In genomic region chr2:231452799-231453508, GRCh38 we compare ENCODE assay signal across 9 cellular contexts. TPM values are rescaled to one million over a fixed set of nuclear protein-coding genes. Genes with fewer than 3 reads are reported as not detected.
DNase-seq lines count a peak whose midpoint lies in the region; ATAC-seq and TF ChIP-seq lines count a peak whose summit lies in the region.
"Had no signal": no experiment of that assay in that cellular context is flagged by ENCODE, and none has a peak within 500 bp of the region (broad histone marks: within the 10 kb centered on the region; RNA-seq: fewer than 3 reads in every experiment).

No MANE protein-coding gene starts in this region.

- H3K27ac ChIP-seq in RWPE2 (ENCODE audit: poor library complexity, severe bottlenecking) (no peak overlapping the region), stomach (peak overlapping the region in 3 of 5 donors; percentile 8 to 55 (median 24))

- TF ChIP-seq POLR2A in stomach (IDR thresholded peaks at IDR 0.05) = no peak

- intact Hi-C loops in stomach (cut with DNase I; ENCODE audit: low total_unique reads) = no loop called here

- no peaks in the 10 kb centered on the region for H3K9me3 ChIP-seq in RWPE2 (ENCODE audit: severe bottlenecking)
- no peaks in the 10 kb centered on the region for H3K9me3 ChIP-seq in stomach

- peaks cover 56% of the 10 kb centered on the region for H3K36me3 ChIP-seq in RWPE2 (ENCODE audit: low read depth)
- H3K36me3 ChIP-seq in stomach = peaks cover 49 to 64% (median 58%) of the 10 kb centered on the region in 4 donors

- 57 to 66% (median 61%) methylated on average over 10 of the region's 10 CpGs for WGBS in stomach, 5 donors

- no peak for TF ChIP-seq CTCF in RWPE2 (IDR thresholded peaks at IDR 0.05; ENCODE audit: poor library complexity, severe bottlenecking)
- no peak for TF ChIP-seq CTCF in stomach (IDR thresholded peaks at IDR 0.05)

- peak; percentile 24 for DNase-seq in activated T-cell treated with anti-CD3 and anti-CD28 coated beads, Interleukin-2, amount 50 U/mL, for 1 hour
- DNase-seq in activated T-cell treated with anti-CD3 and anti-CD28 coated beads for 4 hours (no peak), RWPE2 (ENCODE audit: low spot score) (no peak), glomerular visceral epithelial cell (ENCODE audit: extremely low spot score) (peak; percentile 23), stomach (no peak), GM19238 (ENCODE audit: insufficient read length, low spot score) (no peak), amygdala (lab: John Stamatoyannopoulos, UW) (no peak)
- DNase-seq in stimulated activated CD4-positive, alpha-beta T cell treated with anti-CD3 and anti-CD28 coated beads, Interleukin-2, amount 100 ng/mL, for 48 hours = no peak
- DNase-seq: caudate nucleus had no signal

- H3K4me3 ChIP-seq in RWPE2 (ENCODE audit: severe bottlenecking) = no peak overlapping the region
- no peak overlapping the region for H3K4me3 ChIP-seq in stomach

- ATAC-seq in RWPE2 (ENCODE audit: low read depth) = peak; percentile 20

- H3K27me3 ChIP-seq in RWPE2 (ENCODE audit: insufficient read depth, poor library complexity, severe bottlenecking) (no peaks in the 10 kb centered on the region), stomach (no peaks in the 10 kb centered on the region)

- TF ChIP-seq EP300 in stomach (IDR thresholded peaks at IDR 0.05) = no peak

- no peaks in the 10 kb centered on the region for H3K4me1 ChIP-seq in RWPE2 (ENCODE audit: insufficient read depth, poor library complexity, severe bottlenecking)
- peaks cover 0 to 9% (median 3%) of the 10 kb centered on the region in 4 donors for H3K4me1 ChIP-seq in stomach

RNA-seq across cellular contexts. Expression of gene NCL, which starts 11.3 kb away (rescaled TPM):
- total RNA-seq in stomach = 100 to 1,000 TPM in 4 of 5 donors, 10 to 100 TPM in 1; 72.3 to 278 (median 184) TPM
- 100 to 1,000 TPM; 123 to 192 (median 141) TPM for polyA plus RNA-seq in stomach

RNA-seq across cellular contexts. Expression of gene B3GNT7, which starts 57.4 kb away (rescaled TPM):
- 100 to 1,000 TPM in 2 of 5 donors, 10 to 100 TPM in 3; 13.4 to 156 (median 33.8) TPM for total RNA-seq in stomach
- polyA plus RNA-seq in stomach = 1 to 10 TPM; 1.9 to 8.0 (median 6.1) TPM

Comparison
In these comparisons a context has a peak if more than half of its experiments do, and no peak if none do; other contexts are left out.
1. DNase-seq: peak in activated T-cell treated with anti-CD3 and anti-CD28 coated beads, Interleukin-2, amount 50 U/mL, for 1 hour (single experiment) and glomerular visceral epithelial cell (single experiment); none in activated T-cell treated with anti-CD3 and anti-CD28 coated beads for 4 hours (single experiment), RWPE2 (single experiment), stomach (single experiment), GM19238 (single experiment), stimulated activated CD4-positive, alpha-beta T cell treated with anti-CD3 and anti-CD28 coated beads, Interleukin-2, amount 100 ng/mL, for 48 hours (0 of 2) and amygdala (0 of 56).